8 cellular contexts compared by ENCODE assay signal in the genomic region with DNA sequence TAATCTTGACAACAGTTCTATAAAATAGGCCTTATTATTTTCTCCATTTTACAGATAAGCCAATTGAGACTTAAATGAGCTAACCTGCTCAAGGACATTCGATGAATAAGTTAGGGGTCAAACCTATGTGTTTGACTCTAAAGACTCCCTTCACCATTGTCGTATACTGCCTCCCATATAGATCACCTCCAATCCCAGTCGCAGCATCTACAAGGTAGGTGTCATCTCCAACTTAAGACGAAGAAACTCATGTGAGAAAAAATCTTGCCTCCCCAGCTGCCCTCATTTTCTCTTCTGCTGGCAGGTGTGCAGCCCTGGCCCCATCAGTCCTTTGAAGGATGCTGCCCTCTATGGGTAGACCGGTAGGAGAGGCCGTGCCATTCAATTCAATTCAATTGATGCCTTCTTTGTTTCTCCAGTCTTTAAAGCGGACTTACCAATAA.
DNase-seq lines count a peak whose midpoint lies in the region; ATAC-seq and TF ChIP-seq lines count a peak whose summit lies in the region.

No MANE protein-coding gene starts in this region.

- H3K27me3 ChIP-seq in GM23338 (ENCODE audit: insufficient read depth) (no peaks in the 10 kb centered on the region), KMS-11 (ENCODE audit: insufficient read depth, low read depth) (no peaks in the 10 kb centered on the region), colonic mucosa (no peaks in the 10 kb centered on the region), osteoblast (ENCODE audit: insufficient read depth, low read length) (no peaks in the 10 kb centered on the region), prostate gland (replicated peaks; ENCODE audit: insufficient read depth) (no peaks in the 10 kb centered on the region)

- H3K79me2 ChIP-seq in GM23338 (replicated peaks; ENCODE audit: insufficient read depth) (no peaks in the 10 kb centered on the region), KMS-11 (ENCODE audit: insufficient read depth, low read depth) (no peaks in the 10 kb centered on the region), osteoblast (ENCODE audit: insufficient read depth, low read length) (no peaks in the 10 kb centered on the region)

- H3K9me3 Mint-ChIP-seq in GM23338: peaks cover 3% of the 10 kb centered on the region; the same call in 1 of the 3 replicates

- no peaks in the 10 kb centered on the region for H3K4me1 Mint-ChIP-seq in GM23338

- 0 out of 3 replicates have a peak, but pooled peaks cover 4% of the 10 kb centered on the region for H3K36me3 Mint-ChIP-seq in GM23338 (ENCODE audit: low read depth)

- H3K9me3 ChIP-seq in colonic mucosa (no peaks in the 10 kb centered on the region), osteoblast (ENCODE audit: low read depth, low read length) (no peaks in the 10 kb centered on the region), prostate gland (no peaks in the 10 kb centered on the region)

- H3K4me3 Mint-ChIP-seq in GM23338: no peak overlapping the region

- peak; percentile 7 for DNase-seq in activated gamma-delta T cell treated with Interleukin-2 at 50 U/mL for 16 hours
- DNase-seq in activated gamma-delta T cell (lab: John Stamatoyannopoulos, UW): no peak
- peak; percentile 84 for DNase-seq in GM23338 (ENCODE audit: low spot score)
- peak; percentile 2 for DNase-seq in SK-N-DZ (ENCODE audit: low spot score)
- DNase-seq in colonic mucosa: peak; percentile 24
- peak; percentile 66 for DNase-seq in osteoblast (ENCODE audit: insufficient read length, low spot score, missing footprints)
- DNase-seq in prostate gland (ENCODE audit: low spot score): no peak

- intact Hi-C loops in colonic mucosa (cut with DNase I): no loop called here
- intact Hi-C loops in prostate gland (cut with DNase I): no loop called here

- H3K27ac ChIP-seq in GM23338 (ENCODE audit: low read depth) (no peak overlapping the region), KMS-11 (no peak overlapping the region), colonic mucosa (no peak overlapping the region), osteoblast (ENCODE audit: low read depth, low read length) (no peak overlapping the region), prostate gland (no peak overlapping the region)

- no peak overlapping the region for H3K27ac Mint-ChIP-seq in GM23338

- no peak overlapping the region for H2AFZ ChIP-seq in GM23338
- H2AFZ ChIP-seq in KMS-11 (ENCODE audit: low read depth): peak overlapping the region; percentile 12
- H2AFZ ChIP-seq in osteoblast (ENCODE audit: low read length): no peak overlapping the region

- H3F3A ChIP-seq in GM23338 (replicated peaks; ENCODE audit: low read depth): no peaks in the 10 kb centered on the region

- H3K9me2 ChIP-seq in GM23338 (ENCODE audit: insufficient read depth): 0 out of 2 replicates have a peak, but pooled peaks cover 4% of the 10 kb centered on the region

- no peaks in the 10 kb centered on the region for H3K4me1 ChIP-seq in GM23338 (ENCODE audit: insufficient read depth)
- H3K4me1 ChIP-seq in KMS-11 (ENCODE audit: low read depth, poor library complexity, severe bottlenecking): peaks cover 24% of the 10 kb centered on the region
- H3K4me1 ChIP-seq in colonic mucosa: no peaks in the 10 kb centered on the region
- no peaks in the 10 kb centered on the region for H3K4me1 ChIP-seq in osteoblast (ENCODE audit: insufficient read depth, low read length)
- H3K4me1 ChIP-seq in prostate gland (replicated peaks): no peaks in the 10 kb centered on the region

- H3K9ac ChIP-seq in KMS-11 (no peak overlapping the region), colonic mucosa (ENCODE audit: low read depth in 2 of 2, low read length in 2 of 2) (no peak overlapping the region)

- H4K20me1 ChIP-seq in GM23338 (replicated peaks; ENCODE audit: insufficient read depth): no peaks in the 10 kb centered on the region
- H4K20me1 ChIP-seq in KMS-11 (ENCODE audit: insufficient read depth): no peaks in the 10 kb centered on the region
- H4K20me1 ChIP-seq in osteoblast (ENCODE audit: insufficient read depth, low read length): no peaks in the 10 kb centered on the region

- peak; percentile 94 for ATAC-seq in GM23338

- H3K4me3 ChIP-seq in GM23338 (no peak overlapping the region), KMS-11 (IDR thresholded peaks at IDR 0.05; ENCODE audit: insufficient read depth, low read depth, low read length) (no peak overlapping the region), colonic mucosa (no peak overlapping the region), osteoblast (ENCODE audit: insufficient read depth, low read length) (no peak overlapping the region), prostate gland (no peak overlapping the region)

- WGBS in prostate gland: 46% methylated on average over 7 of the region's 7 CpGs

- TF ChIP-seq CTCF in GM23338 (conservative IDR thresholded peaks at IDR 0.05; ENCODE audit: low read depth in 2 of 2) (peak; percentile 93 to 94), KMS-11 (conservative IDR thresholded peaks at IDR 0.05; ENCODE audit: low read depth, low read length) (peak; percentile 86), colonic mucosa (IDR thresholded peaks at IDR 0.05) (peak; percentile 48), osteoblast (IDR thresholded peaks at IDR 0.05; ENCODE audit: extremely low read depth, low read depth, low read length) (peak; percentile 72), prostate gland (IDR thresholded peaks at IDR 0.05) (peak in 2 of 4 experiments; percentile 14 to 30)

- no peak for TF ChIP-seq POLR2A in prostate gland (IDR thresholded peaks at IDR 0.05)

- H3K27me3 Mint-ChIP-seq in GM23338 (ENCODE audit: insufficient read depth, low read depth, poor library complexity): peaks cover 1% of the 10 kb centered on the region

- H3K36me3 ChIP-seq in GM23338 (ENCODE audit: insufficient read depth) (no peaks in the 10 kb centered on the region), KMS-11 (ENCODE audit: insufficient read depth) (no peaks in the 10 kb centered on the region), colonic mucosa (no peaks in the 10 kb centered on the region), osteoblast (ENCODE audit: insufficient read depth, low read length) (no peaks in the 10 kb centered on the region), prostate gland (no peaks in the 10 kb centered on the region)

- H3K4me2 ChIP-seq in GM23338: no peak overlapping the region
- H3K4me2 ChIP-seq in KMS-11: peak overlapping the region; percentile 33; the same call in 1 of the 2 replicates
- H3K4me2 ChIP-seq in osteoblast (ENCODE audit: insufficient read depth, low read length): no peak overlapping the region

TF ChIP-seq in GM23338, 12 proteins besides CTCF, POLR2A, EP300 and RAD21 (continues in another document):
- TF ChIP-seq ZNF114 (CRISPR knock-in tag; IDR thresholded peaks at IDR 0.05) (no peak), JUNB (IDR thresholded peaks at IDR 0.05; ENCODE audit: unreplicated experiment) (no peak)
- TF ChIP-seq, protein P1, sequence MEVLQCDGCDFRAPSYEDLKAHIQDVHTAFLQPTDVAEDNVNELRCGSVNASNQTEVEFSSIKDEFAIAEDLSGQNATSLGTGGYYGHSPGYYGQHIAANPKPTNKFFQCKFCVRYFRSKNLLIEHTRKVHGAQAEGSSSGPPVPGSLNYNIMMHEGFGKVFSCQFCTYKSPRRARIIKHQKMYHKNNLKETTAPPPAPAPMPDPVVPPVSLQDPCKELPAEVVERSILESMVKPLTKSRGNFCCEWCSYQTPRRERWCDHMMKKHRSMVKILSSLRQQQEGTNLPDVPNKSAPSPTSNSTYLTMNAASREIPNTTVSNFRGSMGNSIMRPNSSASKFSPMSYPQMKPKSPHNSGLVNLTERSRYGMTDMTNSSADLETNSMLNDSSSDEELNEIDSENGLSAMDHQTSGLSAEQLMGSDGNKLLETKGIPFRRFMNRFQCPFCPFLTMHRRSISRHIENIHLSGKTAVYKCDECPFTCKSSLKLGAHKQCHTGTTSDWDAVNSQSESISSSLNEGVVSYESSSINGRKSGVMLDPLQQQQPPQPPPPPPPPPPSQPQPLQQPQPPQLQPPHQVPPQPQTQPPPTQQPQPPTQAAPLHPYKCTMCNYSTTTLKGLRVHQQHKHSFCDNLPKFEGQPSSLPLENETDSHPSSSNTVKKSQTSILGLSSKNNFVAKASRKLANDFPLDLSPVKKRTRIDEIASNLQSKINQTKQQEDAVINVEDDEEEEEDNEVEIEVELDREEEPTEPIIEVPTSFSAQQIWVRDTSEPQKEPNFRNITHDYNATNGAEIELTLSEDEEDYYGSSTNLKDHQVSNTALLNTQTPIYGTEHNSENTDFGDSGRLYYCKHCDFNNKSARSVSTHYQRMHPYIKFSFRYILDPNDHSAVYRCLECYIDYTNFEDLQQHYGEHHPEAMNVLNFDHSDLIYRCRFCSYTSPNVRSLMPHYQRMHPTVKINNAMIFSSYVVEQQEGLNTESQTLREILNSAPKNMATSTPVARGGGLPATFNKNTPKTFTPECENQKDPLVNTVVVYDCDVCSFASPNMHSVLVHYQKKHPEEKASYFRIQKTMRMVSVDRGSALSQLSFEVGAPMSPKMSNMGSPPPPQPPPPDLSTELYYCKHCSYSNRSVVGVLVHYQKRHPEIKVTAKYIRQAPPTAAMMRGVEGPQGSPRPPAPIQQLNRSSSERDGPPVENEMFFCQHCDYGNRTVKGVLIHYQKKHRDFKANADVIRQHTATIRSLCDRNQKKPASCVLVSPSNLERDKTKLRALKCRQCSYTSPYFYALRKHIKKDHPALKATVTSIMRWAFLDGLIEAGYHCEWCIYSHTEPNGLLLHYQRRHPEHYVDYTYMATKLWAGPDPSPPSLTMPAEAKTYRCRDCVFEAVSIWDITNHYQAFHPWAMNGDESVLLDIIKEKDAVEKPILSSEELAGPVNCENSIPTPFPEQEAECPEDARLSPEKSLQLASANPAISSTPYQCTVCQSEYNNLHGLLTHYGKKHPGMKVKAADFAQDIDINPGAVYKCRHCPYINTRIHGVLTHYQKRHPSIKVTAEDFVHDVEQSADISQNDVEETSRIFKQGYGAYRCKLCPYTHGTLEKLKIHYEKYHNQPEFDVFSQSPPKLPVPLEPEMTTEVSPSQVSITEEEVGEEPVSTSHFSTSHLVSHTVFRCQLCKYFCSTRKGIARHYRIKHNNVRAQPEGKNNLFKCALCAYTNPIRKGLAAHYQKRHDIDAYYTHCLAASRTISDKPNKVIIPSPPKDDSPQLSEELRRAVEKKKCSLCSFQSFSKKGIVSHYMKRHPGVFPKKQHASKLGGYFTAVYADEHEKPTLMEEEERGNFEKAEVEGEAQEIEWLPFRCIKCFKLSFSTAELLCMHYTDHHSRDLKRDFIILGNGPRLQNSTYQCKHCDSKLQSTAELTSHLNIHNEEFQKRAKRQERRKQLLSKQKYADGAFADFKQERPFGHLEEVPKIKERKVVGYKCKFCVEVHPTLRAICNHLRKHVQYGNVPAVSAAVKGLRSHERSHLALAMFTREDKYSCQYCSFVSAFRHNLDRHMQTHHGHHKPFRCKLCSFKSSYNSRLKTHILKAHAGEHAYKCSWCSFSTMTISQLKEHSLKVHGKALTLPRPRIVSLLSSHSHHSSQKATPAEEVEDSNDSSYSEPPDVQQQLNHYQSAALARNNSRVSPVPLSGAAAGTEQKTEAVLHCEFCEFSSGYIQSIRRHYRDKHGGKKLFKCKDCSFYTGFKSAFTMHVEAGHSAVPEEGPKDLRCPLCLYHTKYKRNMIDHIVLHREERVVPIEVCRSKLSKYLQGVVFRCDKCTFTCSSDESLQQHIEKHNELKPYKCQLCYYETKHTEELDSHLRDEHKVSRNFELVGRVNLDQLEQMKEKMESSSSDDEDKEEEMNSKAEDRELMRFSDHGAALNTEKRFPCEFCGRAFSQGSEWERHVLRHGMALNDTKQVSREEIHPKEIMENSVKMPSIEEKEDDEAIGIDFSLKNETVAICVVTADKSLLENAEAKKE (CRISPR knock-in tag; IDR thresholded peaks at IDR 0.05): no peak

Comparison
In these comparisons a context has a peak if more than half of its experiments do, and no peak if none do; other contexts are left out.
1. DNase-seq: peak in activated gamma-delta T cell treated with Interleukin-2 at 50 U/mL for 16 hours (single experiment), GM23338 (single experiment), SK-N-DZ (single experiment), colonic mucosa (single experiment) and osteoblast (single experiment); none in activated gamma-delta T cell (single experiment) and prostate gland (single experiment).